25 cellular contexts compared by ENCODE assay signal in the genomic region with DNA sequence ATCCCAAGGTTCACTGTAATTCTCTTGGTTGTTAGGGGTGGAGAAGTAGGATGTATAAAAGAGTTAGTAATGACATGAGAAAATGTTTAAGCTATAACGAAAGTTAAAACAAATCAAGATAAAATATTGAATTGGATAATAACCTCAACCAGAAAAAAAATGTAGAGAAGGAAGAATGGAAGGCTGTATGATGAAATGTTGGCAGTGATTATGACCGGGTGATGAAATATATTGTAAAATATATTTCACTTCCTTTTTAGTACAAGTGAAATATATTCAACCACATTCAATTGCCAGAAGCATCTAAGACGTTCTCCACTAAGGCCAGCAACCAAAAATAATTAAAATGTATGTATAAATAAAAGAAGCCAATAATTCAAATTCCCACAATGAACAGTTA.
"Had no signal": no experiment of that assay in that cellular context is flagged by ENCODE, and none has a peak within 500 bp of the region (broad histone marks: within the 10 kb centered on the region; RNA-seq: fewer than 3 reads in every experiment).

No MANE protein-coding gene starts in this region.

- H3K27me3 ChIP-seq: esophagus muscularis mucosa, gastrocnemius medialis, ovary, right atrium auricular region, spleen, thyroid gland, upper lobe of right lung had no signal

- H3K4me1 ChIP-seq: esophagus muscularis mucosa, gastrocnemius medialis, psoas muscle, right atrium auricular region, spleen, thyroid gland, upper lobe of right lung had no signal

- H3K4me3 Mint-ChIP-seq: activated B cell treated with CpG ODN at 0.5 μM for 24 hours; activated CD4-positive, alpha-beta T cell treated with anti-CD3 and anti-CD28 coated beads for 36 hours; activated naive CD4-positive, alpha-beta T cell treated with anti-CD3 and anti-CD28 coated beads for 36 hours; activated naive CD8-positive, alpha-beta T cell treated with anti-CD3 and anti-CD28 coated beads, Interleukin-2, amount 10 ng/mL, durations not matched to agents 7 days and 5 days; natural killer cell had no signal

- ATAC-seq: activated CD4-positive, alpha-beta T cell treated with anti-CD3 and anti-CD28 coated beads for 36 hours; gastrocnemius medialis; left cardiac atrium; natural killer cell; psoas muscle; upper lobe of right lung had no signal

- H3K9me3 Mint-ChIP-seq: activated B cell treated with CpG ODN at 0.5 μM for 24 hours; activated naive CD8-positive, alpha-beta T cell treated with anti-CD3 and anti-CD28 coated beads, Interleukin-2, amount 10 ng/mL, durations not matched to agents 7 days and 5 days; natural killer cell had no signal

- H3K27ac Mint-ChIP-seq: activated B cell treated with CpG ODN at 0.5 μM for 24 hours; activated CD4-positive, alpha-beta T cell treated with anti-CD3 and anti-CD28 coated beads for 36 hours; activated naive CD4-positive, alpha-beta T cell treated with anti-CD3 and anti-CD28 coated beads for 36 hours; activated naive CD8-positive, alpha-beta T cell treated with anti-CD3 and anti-CD28 coated beads, Interleukin-2, amount 10 ng/mL, durations not matched to agents 7 days and 5 days; natural killer cell had no signal

- H3K9me3 ChIP-seq: ovary, thyroid gland, upper lobe of right lung had no signal

- H3K4me1 Mint-ChIP-seq: activated B cell treated with CpG ODN at 0.5 μM for 24 hours; activated CD4-positive, alpha-beta T cell treated with anti-CD3 and anti-CD28 coated beads for 36 hours; activated naive CD8-positive, alpha-beta T cell treated with anti-CD3 and anti-CD28 coated beads, Interleukin-2, amount 10 ng/mL, durations not matched to agents 7 days and 5 days; natural killer cell had no signal

- H3K27ac ChIP-seq: coronary artery, esophagus muscularis mucosa, gastrocnemius medialis, ovary, psoas muscle, right atrium auricular region, spleen, thyroid gland, upper lobe of right lung had no signal

- DNase-seq: activated B cell treated with CpG ODN at 0.5 μM for 24 hours; activated CD4-positive, alpha-beta T cell treated with anti-CD3 and anti-CD28 coated beads for 36 hours; activated CD4-positive, alpha-beta T cell treated with anti-CD3 and anti-CD28 coated beads, Interleukin-2, amount 50 U/mL, for 4 hours; activated effector memory CD4-positive, alpha-beta T cell treated with Interleukin-2 at 50 U/mL for 16 hours; activated naive CD4-positive, alpha-beta T cell treated with anti-CD3 and anti-CD28 coated beads for 36 hours; activated naive CD8-positive, alpha-beta T cell treated with anti-CD3 and anti-CD28 coated beads, Interleukin-2, amount 10 ng/mL, durations not matched to agents 7 days and 5 days; activated T-cell treated with anti-CD3 and anti-CD28 coated beads, Interleukin-2, amount 50 U/mL, for 48 hours; amniotic stem cell; gastrocnemius medialis; hypothalamus; left cardiac atrium; midbrain; natural killer cell; ovary; psoas muscle; spleen; stimulated activated CD4-positive, alpha-beta T cell treated with anti-CD3 and anti-CD28 coated beads, Interleukin-4, amount 100 ng/mL, for 24 hours; stimulated activated naive CD4-positive, alpha-beta T cell treated with Interleukin-2 at 50 U/mL for 16 hours; substantia nigra; T1000; thyroid gland; upper lobe of right lung had no signal

- H3K36me3 Mint-ChIP-seq: activated naive CD8-positive, alpha-beta T cell treated with anti-CD3 and anti-CD28 coated beads, Interleukin-2, amount 10 ng/mL, durations not matched to agents 7 days and 5 days; natural killer cell had no signal

- H3K36me3 ChIP-seq: esophagus muscularis mucosa, gastrocnemius medialis, ovary, right atrium auricular region, spleen, thyroid gland, upper lobe of right lung had no signal

- H3K4me3 ChIP-seq: coronary artery, esophagus muscularis mucosa, gastrocnemius medialis, ovary, psoas muscle, right atrium auricular region, spleen, thyroid gland, upper lobe of right lung had no signal

- H3K27me3 Mint-ChIP-seq: activated B cell treated with CpG ODN at 0.5 μM for 24 hours; activated CD4-positive, alpha-beta T cell treated with anti-CD3 and anti-CD28 coated beads for 36 hours; activated naive CD8-positive, alpha-beta T cell treated with anti-CD3 and anti-CD28 coated beads, Interleukin-2, amount 10 ng/mL, durations not matched to agents 7 days and 5 days had no signal
